19 cellular contexts compared by ENCODE assay signal in the genomic region with DNA sequence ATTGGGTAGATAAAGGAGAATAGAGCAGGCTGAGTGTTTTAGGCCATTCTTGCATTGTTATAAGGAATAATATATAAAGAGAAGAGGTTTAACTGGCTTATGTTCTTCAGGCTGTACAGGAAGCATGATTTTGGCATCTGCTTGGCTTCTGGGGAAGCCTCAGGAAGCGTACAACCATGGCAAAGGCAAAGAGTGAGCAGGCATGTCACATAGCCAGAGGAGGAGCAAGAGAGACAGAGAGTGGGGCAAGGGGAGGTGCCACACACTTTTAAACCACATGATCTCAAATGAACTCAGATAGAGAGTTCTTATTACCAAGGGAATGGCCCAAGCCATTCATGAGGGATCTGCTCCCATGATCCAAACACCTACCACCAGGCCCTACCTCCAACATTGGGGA.
"Had no signal": no experiment of that assay in that cellular context is flagged by ENCODE, and none has a peak within 500 bp of the region (broad histone marks: within the 10 kb centered on the region; RNA-seq: fewer than 3 reads in every experiment).

No MANE protein-coding gene starts in this region.

- H3K27me3 ChIP-seq: brain microvascular endothelial cell, esophagus squamous epithelium, hepatocyte, pancreas, sigmoid colon, spleen, suprapubic skin had no signal

- H3K4me1 Mint-ChIP-seq: activated T-helper 17 cell treated with anti-CD3 and anti-CD28 coated beads, Interleukin-2, amount 50 U/mL, for 72 hours had no signal

- H3K9me3 Mint-ChIP-seq: central memory CD8-positive, alpha-beta T cell; naive thymus-derived CD8-positive, alpha-beta T cell; stimulated activated naive CD8-positive, alpha-beta T cell treated with anti-CD3 and anti-CD28 coated beads, Interleukin-15, Interleukin-2, amounts not matched to agents 100 ng/mL and 50 ng/mL, for 24 hours had no signal

- H3K9me3 ChIP-seq: esophagus squamous epithelium, left ventricle myocardium inferior, mucosa of descending colon, pancreas, sigmoid colon, spleen, suprapubic skin had no signal

- H3K27ac ChIP-seq: brain microvascular endothelial cell, coronary artery, esophagus squamous epithelium, hepatocyte, left ventricle myocardium inferior, pancreas, sigmoid colon, spleen, suprapubic skin had no signal

- H3K4me1 ChIP-seq: pancreas, sigmoid colon had no signal

- H3K27me3 Mint-ChIP-seq: activated T-helper 17 cell treated with anti-CD3 and anti-CD28 coated beads, Interleukin-2, amount 50 U/mL, for 72 hours; central memory CD8-positive, alpha-beta T cell; stimulated activated naive CD8-positive, alpha-beta T cell treated with anti-CD3 and anti-CD28 coated beads, Interleukin-15, Interleukin-2, amounts not matched to agents 100 ng/mL and 50 ng/mL, for 24 hours had no signal

- H3K4me3 ChIP-seq: coronary artery, esophagus squamous epithelium, hepatocyte, left ventricle myocardium inferior, mucosa of descending colon, pancreas, sigmoid colon, spleen, suprapubic skin had no signal

- H3K4me3 Mint-ChIP-seq: activated T-helper 17 cell treated with anti-CD3 and anti-CD28 coated beads, Interleukin-2, amount 50 U/mL, for 72 hours; central memory CD8-positive, alpha-beta T cell; naive thymus-derived CD8-positive, alpha-beta T cell; stimulated activated naive CD8-positive, alpha-beta T cell treated with anti-CD3 and anti-CD28 coated beads, Interleukin-15, Interleukin-2, amounts not matched to agents 100 ng/mL and 50 ng/mL, for 24 hours had no signal

- H3K36me3 Mint-ChIP-seq: naive thymus-derived CD8-positive, alpha-beta T cell had no signal

- H3K36me3 ChIP-seq: brain microvascular endothelial cell, esophagus squamous epithelium, left ventricle myocardium inferior, pancreas, sigmoid colon, spleen, suprapubic skin had no signal

- H3K27ac Mint-ChIP-seq: activated T-helper 17 cell treated with anti-CD3 and anti-CD28 coated beads, Interleukin-2, amount 50 U/mL, for 72 hours; naive thymus-derived CD8-positive, alpha-beta T cell; stimulated activated naive CD8-positive, alpha-beta T cell treated with anti-CD3 and anti-CD28 coated beads, Interleukin-15, Interleukin-2, amounts not matched to agents 100 ng/mL and 50 ng/mL, for 24 hours had no signal

- DNase-seq: activated CD4-positive, alpha-beta T cell treated with anti-CD3 and anti-CD28 coated beads, Interleukin-2, amount 50 U/mL, for 48 hours; activated naive CD4-positive, alpha-beta T cell treated with Interleukin-2 at 50 U/mL for 16 hours; anterior cingulate cortex; brain microvascular endothelial cell; effector CD4-positive, alpha-beta T cell; esophagus squamous epithelium; left ventricle myocardium inferior; mucosa of descending colon; naive thymus-derived CD8-positive, alpha-beta T cell; pancreas; sigmoid colon; spleen; trophoblast cell had no signal
